2 cellular contexts compared by ENCODE assay signal in the genomic region with DNA sequence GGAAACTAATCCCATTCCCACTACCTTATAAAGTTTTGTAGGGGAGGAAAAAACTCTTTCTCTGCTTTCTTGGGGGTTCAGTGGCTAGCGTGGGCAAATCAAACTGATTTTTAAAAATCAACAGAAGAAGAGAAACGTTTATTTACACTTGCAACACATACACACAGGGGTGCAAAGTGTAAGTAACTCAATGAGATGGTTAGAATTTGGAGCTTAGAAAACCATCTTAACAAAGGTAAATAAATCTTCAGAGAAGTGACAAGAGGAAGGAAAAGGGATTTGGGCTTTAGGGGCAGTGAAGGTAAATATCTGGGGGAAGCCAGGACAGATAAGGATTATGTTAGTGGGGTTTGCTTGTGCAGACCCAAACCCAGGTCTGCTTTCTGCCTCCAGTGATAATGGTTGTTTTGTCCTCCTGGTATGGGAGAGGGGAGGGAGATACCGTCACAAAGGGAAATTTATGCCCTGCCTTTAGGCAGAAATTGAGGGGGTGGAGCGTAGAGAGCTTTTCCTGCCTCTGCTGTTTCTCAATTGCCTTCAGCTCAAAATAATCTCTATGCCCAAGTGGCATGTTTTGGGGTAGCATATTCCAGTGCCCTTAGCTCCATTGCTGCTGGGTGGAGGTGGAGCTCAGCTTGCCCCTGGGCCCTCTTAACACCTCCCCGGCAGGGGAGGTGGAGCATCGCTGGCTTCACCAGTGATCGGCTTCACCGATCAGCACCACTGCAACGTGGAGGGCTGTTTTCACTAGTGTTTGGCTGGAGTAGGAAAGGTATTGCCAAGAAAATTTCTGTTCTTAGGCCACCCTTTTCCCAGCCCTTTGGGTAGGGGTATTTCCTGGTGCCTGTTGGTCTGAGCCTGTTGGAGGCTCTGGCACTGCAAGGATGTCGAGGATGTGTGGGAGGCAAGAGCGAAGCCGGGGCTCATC.
TF ChIP-seq lines count a peak whose summit lies in the region.

No MANE protein-coding gene starts in this region.

TF ChIP-seq in GM23338, 12 proteins besides CTCF, POLR2A, EP300 and RAD21 (continued from another document and continues in another):
- TF ChIP-seq, protein P1, sequence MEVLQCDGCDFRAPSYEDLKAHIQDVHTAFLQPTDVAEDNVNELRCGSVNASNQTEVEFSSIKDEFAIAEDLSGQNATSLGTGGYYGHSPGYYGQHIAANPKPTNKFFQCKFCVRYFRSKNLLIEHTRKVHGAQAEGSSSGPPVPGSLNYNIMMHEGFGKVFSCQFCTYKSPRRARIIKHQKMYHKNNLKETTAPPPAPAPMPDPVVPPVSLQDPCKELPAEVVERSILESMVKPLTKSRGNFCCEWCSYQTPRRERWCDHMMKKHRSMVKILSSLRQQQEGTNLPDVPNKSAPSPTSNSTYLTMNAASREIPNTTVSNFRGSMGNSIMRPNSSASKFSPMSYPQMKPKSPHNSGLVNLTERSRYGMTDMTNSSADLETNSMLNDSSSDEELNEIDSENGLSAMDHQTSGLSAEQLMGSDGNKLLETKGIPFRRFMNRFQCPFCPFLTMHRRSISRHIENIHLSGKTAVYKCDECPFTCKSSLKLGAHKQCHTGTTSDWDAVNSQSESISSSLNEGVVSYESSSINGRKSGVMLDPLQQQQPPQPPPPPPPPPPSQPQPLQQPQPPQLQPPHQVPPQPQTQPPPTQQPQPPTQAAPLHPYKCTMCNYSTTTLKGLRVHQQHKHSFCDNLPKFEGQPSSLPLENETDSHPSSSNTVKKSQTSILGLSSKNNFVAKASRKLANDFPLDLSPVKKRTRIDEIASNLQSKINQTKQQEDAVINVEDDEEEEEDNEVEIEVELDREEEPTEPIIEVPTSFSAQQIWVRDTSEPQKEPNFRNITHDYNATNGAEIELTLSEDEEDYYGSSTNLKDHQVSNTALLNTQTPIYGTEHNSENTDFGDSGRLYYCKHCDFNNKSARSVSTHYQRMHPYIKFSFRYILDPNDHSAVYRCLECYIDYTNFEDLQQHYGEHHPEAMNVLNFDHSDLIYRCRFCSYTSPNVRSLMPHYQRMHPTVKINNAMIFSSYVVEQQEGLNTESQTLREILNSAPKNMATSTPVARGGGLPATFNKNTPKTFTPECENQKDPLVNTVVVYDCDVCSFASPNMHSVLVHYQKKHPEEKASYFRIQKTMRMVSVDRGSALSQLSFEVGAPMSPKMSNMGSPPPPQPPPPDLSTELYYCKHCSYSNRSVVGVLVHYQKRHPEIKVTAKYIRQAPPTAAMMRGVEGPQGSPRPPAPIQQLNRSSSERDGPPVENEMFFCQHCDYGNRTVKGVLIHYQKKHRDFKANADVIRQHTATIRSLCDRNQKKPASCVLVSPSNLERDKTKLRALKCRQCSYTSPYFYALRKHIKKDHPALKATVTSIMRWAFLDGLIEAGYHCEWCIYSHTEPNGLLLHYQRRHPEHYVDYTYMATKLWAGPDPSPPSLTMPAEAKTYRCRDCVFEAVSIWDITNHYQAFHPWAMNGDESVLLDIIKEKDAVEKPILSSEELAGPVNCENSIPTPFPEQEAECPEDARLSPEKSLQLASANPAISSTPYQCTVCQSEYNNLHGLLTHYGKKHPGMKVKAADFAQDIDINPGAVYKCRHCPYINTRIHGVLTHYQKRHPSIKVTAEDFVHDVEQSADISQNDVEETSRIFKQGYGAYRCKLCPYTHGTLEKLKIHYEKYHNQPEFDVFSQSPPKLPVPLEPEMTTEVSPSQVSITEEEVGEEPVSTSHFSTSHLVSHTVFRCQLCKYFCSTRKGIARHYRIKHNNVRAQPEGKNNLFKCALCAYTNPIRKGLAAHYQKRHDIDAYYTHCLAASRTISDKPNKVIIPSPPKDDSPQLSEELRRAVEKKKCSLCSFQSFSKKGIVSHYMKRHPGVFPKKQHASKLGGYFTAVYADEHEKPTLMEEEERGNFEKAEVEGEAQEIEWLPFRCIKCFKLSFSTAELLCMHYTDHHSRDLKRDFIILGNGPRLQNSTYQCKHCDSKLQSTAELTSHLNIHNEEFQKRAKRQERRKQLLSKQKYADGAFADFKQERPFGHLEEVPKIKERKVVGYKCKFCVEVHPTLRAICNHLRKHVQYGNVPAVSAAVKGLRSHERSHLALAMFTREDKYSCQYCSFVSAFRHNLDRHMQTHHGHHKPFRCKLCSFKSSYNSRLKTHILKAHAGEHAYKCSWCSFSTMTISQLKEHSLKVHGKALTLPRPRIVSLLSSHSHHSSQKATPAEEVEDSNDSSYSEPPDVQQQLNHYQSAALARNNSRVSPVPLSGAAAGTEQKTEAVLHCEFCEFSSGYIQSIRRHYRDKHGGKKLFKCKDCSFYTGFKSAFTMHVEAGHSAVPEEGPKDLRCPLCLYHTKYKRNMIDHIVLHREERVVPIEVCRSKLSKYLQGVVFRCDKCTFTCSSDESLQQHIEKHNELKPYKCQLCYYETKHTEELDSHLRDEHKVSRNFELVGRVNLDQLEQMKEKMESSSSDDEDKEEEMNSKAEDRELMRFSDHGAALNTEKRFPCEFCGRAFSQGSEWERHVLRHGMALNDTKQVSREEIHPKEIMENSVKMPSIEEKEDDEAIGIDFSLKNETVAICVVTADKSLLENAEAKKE (CRISPR knock-in tag; IDR thresholded peaks at IDR 0.05) = no peak
- no peak for TF ChIP-seq STAT1 (IDR thresholded peaks at IDR 0.05; ENCODE audit: unreplicated experiment)
- no peak for TF ChIP-seq ZNF331 (CRISPR knock-in tag; IDR thresholded peaks at IDR 0.05; ENCODE audit: low read depth)
- TF ChIP-seq EZH2phosphoT487 (IDR thresholded peaks at IDR 0.05; ENCODE audit: unreplicated experiment) = no peak
- TF ChIP-seq, protein P2, sequence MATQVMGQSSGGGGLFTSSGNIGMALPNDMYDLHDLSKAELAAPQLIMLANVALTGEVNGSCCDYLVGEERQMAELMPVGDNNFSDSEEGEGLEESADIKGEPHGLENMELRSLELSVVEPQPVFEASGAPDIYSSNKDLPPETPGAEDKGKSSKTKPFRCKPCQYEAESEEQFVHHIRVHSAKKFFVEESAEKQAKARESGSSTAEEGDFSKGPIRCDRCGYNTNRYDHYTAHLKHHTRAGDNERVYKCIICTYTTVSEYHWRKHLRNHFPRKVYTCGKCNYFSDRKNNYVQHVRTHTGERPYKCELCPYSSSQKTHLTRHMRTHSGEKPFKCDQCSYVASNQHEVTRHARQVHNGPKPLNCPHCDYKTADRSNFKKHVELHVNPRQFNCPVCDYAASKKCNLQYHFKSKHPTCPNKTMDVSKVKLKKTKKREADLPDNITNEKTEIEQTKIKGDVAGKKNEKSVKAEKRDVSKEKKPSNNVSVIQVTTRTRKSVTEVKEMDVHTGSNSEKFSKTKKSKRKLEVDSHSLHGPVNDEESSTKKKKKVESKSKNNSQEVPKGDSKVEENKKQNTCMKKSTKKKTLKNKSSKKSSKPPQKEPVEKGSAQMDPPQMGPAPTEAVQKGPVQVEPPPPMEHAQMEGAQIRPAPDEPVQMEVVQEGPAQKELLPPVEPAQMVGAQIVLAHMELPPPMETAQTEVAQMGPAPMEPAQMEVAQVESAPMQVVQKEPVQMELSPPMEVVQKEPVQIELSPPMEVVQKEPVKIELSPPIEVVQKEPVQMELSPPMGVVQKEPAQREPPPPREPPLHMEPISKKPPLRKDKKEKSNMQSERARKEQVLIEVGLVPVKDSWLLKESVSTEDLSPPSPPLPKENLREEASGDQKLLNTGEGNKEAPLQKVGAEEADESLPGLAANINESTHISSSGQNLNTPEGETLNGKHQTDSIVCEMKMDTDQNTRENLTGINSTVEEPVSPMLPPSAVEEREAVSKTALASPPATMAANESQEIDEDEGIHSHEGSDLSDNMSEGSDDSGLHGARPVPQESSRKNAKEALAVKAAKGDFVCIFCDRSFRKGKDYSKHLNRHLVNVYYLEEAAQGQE (IDR thresholded peaks at IDR 0.05; ENCODE audit: unreplicated experiment) = no peak
- TF ChIP-seq EZH2 (IDR thresholded peaks at IDR 0.05; ENCODE audit: low read depth, unreplicated experiment) = no peak

TF ChIP-seq in HepG2, 621 proteins besides CTCF, POLR2A, EP300 and RAD21 (continued from another document and continues in another):
- TF ChIP-seq, protein P3, sequence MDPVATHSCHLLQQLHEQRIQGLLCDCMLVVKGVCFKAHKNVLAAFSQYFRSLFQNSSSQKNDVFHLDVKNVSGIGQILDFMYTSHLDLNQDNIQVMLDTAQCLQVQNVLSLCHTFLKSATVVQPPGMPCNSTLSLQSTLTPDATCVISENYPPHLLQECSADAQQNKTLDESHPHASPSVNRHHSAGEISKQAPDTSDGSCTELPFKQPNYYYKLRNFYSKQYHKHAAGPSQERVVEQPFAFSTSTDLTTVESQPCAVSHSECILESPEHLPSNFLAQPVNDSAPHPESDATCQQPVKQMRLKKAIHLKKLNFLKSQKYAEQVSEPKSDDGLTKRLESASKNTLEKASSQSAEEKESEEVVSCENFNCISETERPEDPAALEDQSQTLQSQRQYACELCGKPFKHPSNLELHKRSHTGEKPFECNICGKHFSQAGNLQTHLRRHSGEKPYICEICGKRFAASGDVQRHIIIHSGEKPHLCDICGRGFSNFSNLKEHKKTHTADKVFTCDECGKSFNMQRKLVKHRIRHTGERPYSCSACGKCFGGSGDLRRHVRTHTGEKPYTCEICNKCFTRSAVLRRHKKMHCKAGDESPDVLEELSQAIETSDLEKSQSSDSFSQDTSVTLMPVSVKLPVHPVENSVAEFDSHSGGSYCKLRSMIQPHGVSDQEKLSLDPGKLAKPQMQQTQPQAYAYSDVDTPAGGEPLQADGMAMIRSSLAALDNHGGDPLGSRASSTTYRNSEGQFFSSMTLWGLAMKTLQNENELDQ (CRISPR knock-in tag; IDR thresholded peaks at IDR 0.05; ENCODE audit: borderline replicate concordance) = no peak
- TF ChIP-seq, protein P4, sequence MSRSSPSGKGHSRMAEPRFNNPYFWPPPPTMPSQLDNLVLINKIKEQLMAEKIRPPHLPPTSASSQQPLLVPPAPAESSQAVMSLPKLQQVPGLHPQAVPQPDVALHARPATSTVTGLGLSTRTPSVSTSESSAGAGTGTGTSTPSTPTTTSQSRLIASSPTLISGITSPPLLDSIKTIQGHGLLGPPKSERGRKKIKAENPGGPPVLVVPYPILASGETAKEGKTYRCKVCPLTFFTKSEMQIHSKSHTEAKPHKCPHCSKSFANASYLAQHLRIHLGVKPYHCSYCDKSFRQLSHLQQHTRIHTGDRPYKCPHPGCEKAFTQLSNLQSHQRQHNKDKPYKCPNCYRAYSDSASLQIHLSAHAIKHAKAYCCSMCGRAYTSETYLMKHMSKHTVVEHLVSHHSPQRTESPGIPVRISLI (CRISPR knock-in tag; IDR thresholded peaks at IDR 0.05; ENCODE audit: borderline replicate concordance) = peak; percentile 10; the same call in 1 of the 2 replicates
- TF ChIP-seq MEIS1 (CRISPR knock-in tag; IDR thresholded peaks at IDR 0.05; ENCODE audit: borderline replicate concordance) (peak; percentile 95), HMGA1 (CRISPR knock-in tag; conservative IDR thresholded peaks at IDR 0.05) (no peak), ZNF615 (CRISPR knock-in tag; IDR thresholded peaks at IDR 0.05; ENCODE audit: borderline replicate concordance) (no peak), ZNF564 (CRISPR knock-in tag; IDR thresholded peaks at IDR 0.05) (no peak), NFE2 (CRISPR knock-in tag; IDR thresholded peaks at IDR 0.05) (no peak), ZNF24 (IDR thresholded peaks at IDR 0.05) (no peak), ZNF777 (CRISPR knock-in tag; IDR thresholded peaks at IDR 0.05) (no peak), ZNF383 (CRISPR knock-in tag; IDR thresholded peaks at IDR 0.05; ENCODE audit: borderline replicate concordance) (0 out of 2 replicates have a peak, but pooled peaks have one; percentile 61), ZEB1 (IDR thresholded peaks at IDR 0.05; ENCODE audit: insufficient replicate concordance, low read depth) (no peak), PAF1 (CRISPR knock-in tag; IDR thresholded peaks at IDR 0.05) (no peak), MATR3 (CRISPR knock-in tag; IDR thresholded peaks at IDR 0.05) (no peak), ZFX (CRISPR knock-in tag; IDR thresholded peaks at IDR 0.05; ENCODE audit: low read depth) (peak; percentile 3; the same call in 1 of the 2 replicates), ZSCAN12 (CRISPR knock-in tag; IDR thresholded peaks at IDR 0.05) (no peak), YEATS2 (CRISPR knock-in tag; IDR thresholded peaks at IDR 0.05; ENCODE audit: borderline replicate concordance) (no peak), ZNF230 (CRISPR knock-in tag; IDR thresholded peaks at IDR 0.05) (no peak)
- TF ChIP-seq, protein P5, sequence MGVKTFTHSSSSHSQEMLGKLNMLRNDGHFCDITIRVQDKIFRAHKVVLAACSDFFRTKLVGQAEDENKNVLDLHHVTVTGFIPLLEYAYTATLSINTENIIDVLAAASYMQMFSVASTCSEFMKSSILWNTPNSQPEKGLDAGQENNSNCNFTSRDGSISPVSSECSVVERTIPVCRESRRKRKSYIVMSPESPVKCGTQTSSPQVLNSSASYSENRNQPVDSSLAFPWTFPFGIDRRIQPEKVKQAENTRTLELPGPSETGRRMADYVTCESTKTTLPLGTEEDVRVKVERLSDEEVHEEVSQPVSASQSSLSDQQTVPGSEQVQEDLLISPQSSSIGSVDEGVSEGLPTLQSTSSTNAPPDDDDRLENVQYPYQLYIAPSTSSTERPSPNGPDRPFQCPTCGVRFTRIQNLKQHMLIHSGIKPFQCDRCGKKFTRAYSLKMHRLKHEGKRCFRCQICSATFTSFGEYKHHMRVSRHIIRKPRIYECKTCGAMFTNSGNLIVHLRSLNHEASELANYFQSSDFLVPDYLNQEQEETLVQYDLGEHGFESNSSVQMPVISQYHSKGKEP (CRISPR knock-in tag; IDR thresholded peaks at IDR 0.05) = no peak
- TF ChIP-seq, protein P6, sequence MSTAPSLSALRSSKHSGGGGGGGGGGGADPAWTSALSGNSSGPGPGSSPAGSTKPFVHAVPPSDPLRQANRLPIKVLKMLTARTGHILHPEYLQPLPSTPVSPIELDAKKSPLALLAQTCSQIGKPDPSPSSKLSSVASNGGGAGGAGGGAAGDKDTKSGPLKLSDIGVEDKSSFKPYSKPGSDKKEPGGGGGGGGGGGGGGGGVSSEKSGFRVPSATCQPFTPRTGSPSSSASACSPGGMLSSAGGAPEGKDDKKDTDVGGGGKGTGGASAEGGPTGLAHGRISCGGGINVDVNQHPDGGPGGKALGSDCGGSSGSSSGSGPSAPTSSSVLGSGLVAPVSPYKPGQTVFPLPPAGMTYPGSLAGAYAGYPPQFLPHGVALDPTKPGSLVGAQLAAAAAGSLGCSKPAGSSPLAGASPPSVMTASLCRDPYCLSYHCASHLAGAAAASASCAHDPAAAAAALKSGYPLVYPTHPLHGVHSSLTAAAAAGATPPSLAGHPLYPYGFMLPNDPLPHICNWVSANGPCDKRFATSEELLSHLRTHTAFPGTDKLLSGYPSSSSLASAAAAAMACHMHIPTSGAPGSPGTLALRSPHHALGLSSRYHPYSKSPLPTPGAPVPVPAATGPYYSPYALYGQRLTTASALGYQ (CRISPR knock-in tag; IDR thresholded peaks at IDR 0.05) = peak; percentile 61; the same call in 1 of the 2 replicates
- TF ChIP-seq, protein P7, sequence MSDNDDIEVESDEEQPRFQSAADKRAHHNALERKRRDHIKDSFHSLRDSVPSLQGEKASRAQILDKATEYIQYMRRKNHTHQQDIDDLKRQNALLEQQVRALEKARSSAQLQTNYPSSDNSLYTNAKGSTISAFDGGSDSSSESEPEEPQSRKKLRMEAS (IDR thresholded peaks at IDR 0.05) = peak; percentile 44
- TF ChIP-seq, protein P8, sequence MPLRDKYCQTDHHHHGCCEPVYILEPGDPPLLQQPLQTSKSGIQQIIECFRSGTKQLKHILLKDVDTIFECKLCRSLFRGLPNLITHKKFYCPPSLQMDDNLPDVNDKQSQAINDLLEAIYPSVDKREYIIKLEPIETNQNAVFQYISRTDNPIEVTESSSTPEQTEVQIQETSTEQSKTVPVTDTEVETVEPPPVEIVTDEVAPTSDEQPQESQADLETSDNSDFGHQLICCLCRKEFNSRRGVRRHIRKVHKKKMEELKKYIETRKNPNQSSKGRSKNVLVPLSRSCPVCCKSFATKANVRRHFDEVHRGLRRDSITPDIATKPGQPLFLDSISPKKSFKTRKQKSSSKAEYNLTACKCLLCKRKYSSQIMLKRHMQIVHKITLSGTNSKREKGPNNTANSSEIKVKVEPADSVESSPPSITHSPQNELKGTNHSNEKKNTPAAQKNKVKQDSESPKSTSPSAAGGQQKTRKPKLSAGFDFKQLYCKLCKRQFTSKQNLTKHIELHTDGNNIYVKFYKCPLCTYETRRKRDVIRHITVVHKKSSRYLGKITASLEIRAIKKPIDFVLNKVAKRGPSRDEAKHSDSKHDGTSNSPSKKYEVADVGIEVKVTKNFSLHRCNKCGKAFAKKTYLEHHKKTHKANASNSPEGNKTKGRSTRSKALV (CRISPR knock-in tag; IDR thresholded peaks at IDR 0.05) = no peak
